In the genomic region with DNA sequence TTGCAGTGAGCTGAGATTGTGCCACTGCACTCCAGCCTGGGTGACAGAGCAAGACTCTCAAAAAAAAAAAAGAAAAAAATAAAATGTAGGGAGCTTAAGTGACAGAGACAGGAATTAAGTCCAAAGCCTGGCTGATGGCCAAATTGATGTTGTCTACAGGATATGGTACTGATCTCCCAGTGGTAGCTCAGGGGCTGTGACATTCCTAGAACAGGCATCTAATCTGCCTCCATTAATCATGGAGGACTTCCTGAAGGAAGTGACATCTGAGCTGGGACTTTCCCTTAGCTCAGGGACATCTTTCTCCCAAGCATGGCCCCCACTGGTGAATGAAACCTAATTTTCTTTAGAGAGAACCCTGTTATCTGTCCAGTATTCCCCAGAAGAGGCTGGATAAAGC, we compare ENCODE assay signal across 22 cellular contexts. TPM values are rescaled to one million over a fixed set of nuclear protein-coding genes. Genes with fewer than 3 reads are reported as not detected.
DNase-seq lines count a peak whose midpoint lies in the region; ATAC-seq, FAIRE-seq and TF ChIP-seq lines count a peak whose summit lies in the region.
"Had no signal": no experiment of that assay in that cellular context is flagged by ENCODE, and none has a peak within 500 bp of the region (broad histone marks: within the 10 kb centered on the region; RNA-seq: fewer than 3 reads in every experiment).

No MANE protein-coding gene starts in this region.

- no peaks in the 10 kb centered on the region for H3K9me3 ChIP-seq in endothelial cell of umbilical vein (replicated peaks; ENCODE audit: control insufficient read depth, insufficient read depth, low read length)

- intact Hi-C loops in endothelial cell of umbilical vein (cut with micrococcal nuclease) = no loop called here

- no peaks in the 10 kb centered on the region for H3K36me3 ChIP-seq in endothelial cell of umbilical vein (ENCODE audit: control insufficient read depth in 2 of 2, extremely low read depth in 1 of 2, insufficient read depth in 2 of 2, low read length in 2 of 2)

- no peak for TF ChIP-seq POLR2A in endothelial cell of umbilical vein (IDR thresholded peaks at IDR 0.05; ENCODE audit: low read depth, low read length)

- no peak overlapping the region for H3K9ac ChIP-seq in endothelial cell of umbilical vein (replicated peaks; ENCODE audit: extremely low read depth, insufficient read depth, low read length)

- no peaks in the 10 kb centered on the region for H4K20me1 ChIP-seq in endothelial cell of umbilical vein (replicated peaks; ENCODE audit: control insufficient read depth, extremely low read depth, insufficient read depth, low read length)

- no peak overlapping the region for H3K4me2 ChIP-seq in endothelial cell of umbilical vein (ENCODE audit: insufficient read depth, low read length)
- H3K4me2 ChIP-seq: GM23338 had no signal

- POLR2A ChIA-PET in endothelial cell of umbilical vein (lab: Charles Lee) = no interaction called here

- no peaks in the 10 kb centered on the region for H3K79me2 ChIP-seq in endothelial cell of umbilical vein (ENCODE audit: control insufficient read depth, insufficient read depth, low read length)

- H3K27ac ChIP-seq in endothelial cell of umbilical vein (ENCODE audit: insufficient read depth, low read depth, low read length) = peak overlapping the region; percentile 6

- CTCF ChIA-PET in endothelial cell of umbilical vein (lab: Charles Lee) = interaction anchor here (0.8 to 5.9 kb wide), 9 partner anchors 8 to 185 kb away, joined by 3 to 45 read pairs (median 6); no protein-coding TSS in a partner anchor

- no peak for FAIRE-seq in endothelial cell of umbilical vein (lab: Jason Lieb, UNC)
- FAIRE-seq: GM19239, HepG2 had no signal

- no peak for TF ChIP-seq CTCF in endothelial cell of umbilical vein (IDR thresholded peaks at IDR 0.05; ENCODE audit: extremely low read depth in 1 of 2, insufficient read depth in 1 of 2, low read depth in 1 of 2, low read length in 2 of 2)

- H3K4me3 ChIP-seq in endothelial cell of umbilical vein (replicated peaks in 1 of 3; ENCODE audit: insufficient read depth in 1 of 3, low read depth in 1 of 3, low read length in 3 of 3) = no peak overlapping the region
- H3K4me3 ChIP-seq: GM23338 had no signal

- peaks cover 6% of the 10 kb centered on the region for H3K4me1 ChIP-seq in endothelial cell of umbilical vein (ENCODE audit: control insufficient read depth, extremely low read depth, insufficient read depth, low read length)

- dilution Hi-C loops in endothelial cell of umbilical vein (cut with MboI; ENCODE audit: extremely low pct_ligation_motif_present, low sequenced_read_pairs) = no loop called here

- DNase-seq in A172 (ENCODE audit: low spot score) (peak; percentile 38), CMK (ENCODE audit: low read depth) (peak; percentile 36), NCI-H69 (lab: John Stamatoyannopoulos, UW) (peak; percentile 22), endothelial cell of umbilical vein (ENCODE audit: low read depth, low spot score) (peak; percentile 13), hepatic stellate cell (ENCODE audit: low spot score) (no peak), cerebellum (ENCODE audit: low spot score) (no peak)
- DNase-seq: AML-193, GF-D8, HCEC 1CT, KG1, NCI-H1417 treated with DMSO at 0.1 percent for 48 hours, NCI-H187 treated with DMSO at 0.1 percent for 48 hours, NCI-H446 treated with DMSO at 0.1 percent for 48 hours, PC-3, RPMI8226, SHP77 treated with DMSO at 0.1 percent for 48 hours had no signal

- BruUV-seq in endothelial cell of umbilical vein (replicated peaks; lab: Mats Ljungman, UMichigan) = no TSS peak

- H3K27me3 ChIP-seq in endothelial cell of umbilical vein (ENCODE audit: control insufficient read depth in 2 of 2, insufficient read depth in 2 of 2, low read length in 2 of 2) = no peaks in the 10 kb centered on the region

- ATAC-seq in HG02870 (IDR thresholded peaks at IDR 0.05; ENCODE audit: unreplicated experiment) = no peak
- ATAC-seq: GM23338, HepG2, PC-3 had no signal

- H3K9me1 ChIP-seq in endothelial cell of umbilical vein (replicated peaks; ENCODE audit: control insufficient read depth, extremely low read depth, insufficient read depth, low read length) = no peaks in the 10 kb centered on the region

- H2AFZ ChIP-seq in endothelial cell of umbilical vein (ENCODE audit: low read depth, low read length) = no peak overlapping the region
- H2AFZ ChIP-seq: GM23338 had no signal

TF ChIP-seq in endothelial cell of umbilical vein, 7 proteins besides CTCF, POLR2A, EP300 and RAD21:
- no peak for TF ChIP-seq MYC (IDR thresholded peaks at IDR 0.05; ENCODE audit: low read depth, low read length)
- no peak for TF ChIP-seq GATA2 (IDR thresholded peaks at IDR 0.05; ENCODE audit: insufficient read depth, insufficient read length, low read depth, low read length)
- TF ChIP-seq EZH2 (IDR thresholded peaks at IDR 0.05; ENCODE audit: borderline replicate concordance, low read depth, low read length, severe bottlenecking) = no peak
- no peak for TF ChIP-seq FOS (IDR thresholded peaks at IDR 0.05; ENCODE audit: borderline replicate concordance, insufficient read depth, low read length)
- TF ChIP-seq, protein P1, sequence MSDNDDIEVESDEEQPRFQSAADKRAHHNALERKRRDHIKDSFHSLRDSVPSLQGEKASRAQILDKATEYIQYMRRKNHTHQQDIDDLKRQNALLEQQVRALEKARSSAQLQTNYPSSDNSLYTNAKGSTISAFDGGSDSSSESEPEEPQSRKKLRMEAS (IDR thresholded peaks at IDR 0.05; ENCODE audit: insufficient read depth, insufficient read length) = no peak
- TF ChIP-seq POLR2AphosphoS5 (IDR thresholded peaks at IDR 0.05; ENCODE audit: insufficient read depth, low read depth, low read length) = no peak
- no peak for TF ChIP-seq JUN (IDR thresholded peaks at IDR 0.05; ENCODE audit: borderline replicate concordance, insufficient read depth, insufficient read length, low read depth)

RNA-seq across cellular contexts. Expression of a gene that starts 11.4 kb away (rescaled TPM):
- not detected in 2 replicates for total RNA-seq in A172 (2014; rRNA removed; shearing (Covaris generic))
- 0.65 TPM in 1 of 2 replicates, not detected in the other for total RNA-seq in endothelial cell of umbilical vein
- 0.51 and 1.2 TPM in 2 replicates for polyA plus RNA-seq in endothelial cell of umbilical vein
- 0.41 and 0.47 TPM in 2 replicates for polyA plus RNA-seq in endothelial cell of umbilical vein (2011; cell fraction: cytosol; rRNA removed)
- polyA plus RNA-seq in endothelial cell of umbilical vein (2011; cell fraction: nucleus; rRNA removed) = 0.59 TPM in 1 of 2 replicates, not detected in the other
- 0.55 and 1.9 TPM in 2 replicates for polyA plus RNA-seq in endothelial cell of umbilical vein (2012)
- not detected in 2 replicates for polyA minus RNA-seq in endothelial cell of umbilical vein
- polyA minus RNA-seq in endothelial cell of umbilical vein (2011; cell fraction: cytosol; rRNA and poly(A)+ RNA removed) = not detected
- polyA minus RNA-seq in endothelial cell of umbilical vein (2011; cell fraction: nucleus; rRNA and poly(A)+ RNA removed) = not detected in 2 replicates
- not detected for total RNA-seq in cerebellum
- total RNA-seq: GM23338, HepG2, PC-3 had no signal
- polyA plus RNA-seq: HepG2 had no signal

RNA-seq across cellular contexts. Expression of a gene that starts 53.5 kb away (rescaled TPM):
- total RNA-seq in A172 (2014; rRNA removed; shearing (Covaris generic)) = 4.2 and 6.6 TPM in 2 replicates
- total RNA-seq in endothelial cell of umbilical vein = 12.0 and 12.2 TPM in 2 replicates
- polyA plus RNA-seq in endothelial cell of umbilical vein = 5.1 and 9.9 TPM in 2 replicates
- 8.6 and 10.7 TPM in 2 replicates for polyA plus RNA-seq in endothelial cell of umbilical vein (2011; cell fraction: cytosol; rRNA removed)
- polyA plus RNA-seq in endothelial cell of umbilical vein (2011; cell fraction: nucleus; rRNA removed) = 9.1 and 10.9 TPM in 2 replicates
- 9.8 and 10.8 TPM in 2 replicates for polyA plus RNA-seq in endothelial cell of umbilical vein (2012)
- polyA minus RNA-seq in endothelial cell of umbilical vein = 23.7 and 24.8 TPM in 2 replicates
- 19.2 TPM for polyA minus RNA-seq in endothelial cell of umbilical vein (2011; cell fraction: cytosol; rRNA and poly(A)+ RNA removed)
- polyA minus RNA-seq in endothelial cell of umbilical vein (2011; cell fraction: nucleus; rRNA and poly(A)+ RNA removed) = 33.0 and 44.9 TPM in 2 replicates
- total RNA-seq in cerebellum = 13.3 TPM

RNA-seq across cellular contexts. Expression of a gene that starts 59.1 kb away (rescaled TPM):
- total RNA-seq in A172 (2014; rRNA removed; shearing (Covaris generic)) = not detected in 2 replicates
- total RNA-seq in endothelial cell of umbilical vein = not detected in 2 replicates
- polyA plus RNA-seq in endothelial cell of umbilical vein = not detected in 2 replicates
- polyA plus RNA-seq in endothelial cell of umbilical vein (2011; cell fraction: cytosol; rRNA removed) = not detected in 2 replicates
- not detected in 2 replicates for polyA plus RNA-seq in endothelial cell of umbilical vein (2011; cell fraction: nucleus; rRNA removed)
- polyA plus RNA-seq in endothelial cell of umbilical vein (2012) = not detected in 2 replicates
- polyA minus RNA-seq in endothelial cell of umbilical vein = not detected in 2 replicates
- not detected for polyA minus RNA-seq in endothelial cell of umbilical vein (2011; cell fraction: cytosol; rRNA and poly(A)+ RNA removed)
- not detected in 2 replicates for polyA minus RNA-seq in endothelial cell of umbilical vein (2011; cell fraction: nucleus; rRNA and poly(A)+ RNA removed)
- not detected for total RNA-seq in cerebellum
- total RNA-seq: GM23338; HepG2; PC-3; T-helper 1 cell treated with Interleukin-12 subunit alpha and Interleukin-12 subunit beta and Interleukin-4 antibody, amounts not matched to agents 30 ng/mL and 1 ng/mL, for 36 hours had no signal
- polyA plus RNA-seq: CD14-positive monocyte, GM23338, HepG2 had no signal

Comparison
In these comparisons a context has a peak if more than half of its experiments do, and no peak if none do; other contexts are left out.
1. DNase-seq: peak in A172 (single experiment), CMK (single experiment), NCI-H69 (single experiment) and endothelial cell of umbilical vein (single experiment); none in hepatic stellate cell (single experiment) and cerebellum (single experiment).